In the genomic region with DNA sequence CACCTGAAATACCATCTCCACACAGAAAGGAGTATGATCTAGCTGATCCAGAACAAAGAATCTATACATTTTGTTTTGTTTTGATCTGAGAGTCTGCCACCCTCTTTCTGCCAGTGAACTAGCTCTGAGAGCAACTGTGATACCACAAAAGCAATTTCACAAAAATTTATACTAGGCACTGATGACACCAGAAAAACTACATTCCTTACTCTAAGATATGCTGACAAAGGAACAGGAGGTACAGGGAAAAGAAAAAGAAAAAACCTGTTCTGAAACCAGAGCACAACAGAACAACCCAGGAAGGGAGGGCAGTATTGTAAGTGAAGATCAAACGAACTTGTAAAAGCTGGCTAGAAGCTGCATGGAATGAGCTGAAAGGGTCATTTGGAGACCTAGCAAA, we compare ENCODE assay signal across 24 cellular contexts.
"Had no signal": no experiment of that assay in that cellular context is flagged by ENCODE, and none has a peak within 500 bp of the region (broad histone marks: within the 10 kb centered on the region; RNA-seq: fewer than 3 reads in every experiment).

No MANE protein-coding gene starts in this region.

- H3K4me1 Mint-ChIP-seq: activated naive CD8-positive, alpha-beta T cell treated with anti-CD3 and anti-CD28 coated beads for 36 hours; T-helper 17 cell had no signal

- ATAC-seq: effector memory CD8-positive, alpha-beta T cell; left ventricle myocardium superior; natural killer cell treated with Interleukin-12 subunit alpha and Interleukin-12 subunit beta and Interleukin-15 and Interleukin-18, amount 100 ng/mL, for 72 hours; stimulated activated naive CD8-positive, alpha-beta T cell treated with anti-CD3 and anti-CD28 coated beads, Interleukin-15, Interleukin-2, amounts not matched to agents 100 U/mL and 50 U/mL, for 24 hours; T-helper 17 cell had no signal

- H3K4me3 Mint-ChIP-seq: activated naive CD8-positive, alpha-beta T cell treated with anti-CD3 and anti-CD28 coated beads for 36 hours; activated T-cell treated with anti-CD3 and anti-CD28 coated beads, Interleukin-2, amount 50 U/mL, for 24 hours; effector memory CD8-positive, alpha-beta T cell; natural killer cell treated with Interleukin-12 subunit alpha and Interleukin-12 subunit beta and Interleukin-15 and Interleukin-18, amount 100 ng/mL, for 72 hours; T-helper 17 cell had no signal

- H3K27me3 Mint-ChIP-seq: activated naive CD8-positive, alpha-beta T cell treated with anti-CD3 and anti-CD28 coated beads for 36 hours; effector memory CD8-positive, alpha-beta T cell; T-helper 17 cell had no signal

- DNase-seq: activated CD4-positive, alpha-beta T cell treated with anti-CD3 and anti-CD28 coated beads, Interleukin-2, amount 50 U/mL, for 1 hour; activated naive CD4-positive, alpha-beta T cell treated with Interleukin-2 at 50 U/mL for 16 hours; activated naive CD8-positive, alpha-beta T cell treated with anti-CD3 and anti-CD28 coated beads for 36 hours; activated T-cell treated with anti-CD3 and anti-CD28 coated beads, Interleukin-2, amount 50 U/mL, for 24 hours; amygdala; colonic mucosa; dorsolateral prefrontal cortex; effector memory CD8-positive, alpha-beta T cell; glutamatergic neuron; hypothalamus; left ventricle myocardium superior; mammary epithelial cell; midbrain; retina; spleen; stimulated activated CD4-positive, alpha-beta T cell treated with anti-CD3 and anti-CD28 coated beads, Interleukin-4, amount 100 ng/mL, for 24 hours; stimulated activated naive CD8-positive, alpha-beta T cell treated with anti-CD3 and anti-CD28 coated beads, Interleukin-15, Interleukin-2, amounts not matched to agents 100 U/mL and 50 U/mL, for 24 hours; SW 1271; T-helper 17 cell had no signal

- H3K27me3 ChIP-seq: colonic mucosa, spleen had no signal

- H3K27ac Mint-ChIP-seq: activated naive CD8-positive, alpha-beta T cell treated with anti-CD3 and anti-CD28 coated beads for 36 hours; activated T-cell treated with anti-CD3 and anti-CD28 coated beads, Interleukin-2, amount 50 U/mL, for 24 hours; effector memory CD8-positive, alpha-beta T cell; T-helper 17 cell had no signal

- H3K36me3 Mint-ChIP-seq: activated naive CD8-positive, alpha-beta T cell treated with anti-CD3 and anti-CD28 coated beads for 36 hours; natural killer cell treated with Interleukin-12 subunit alpha and Interleukin-12 subunit beta and Interleukin-15 and Interleukin-18, amount 100 ng/mL, for 72 hours had no signal

- H3K36me3 ChIP-seq: colonic mucosa, spleen had no signal

- FAIRE-seq: bronchial epithelial cell, endothelial cell of umbilical vein, frontal cortex had no signal

- H3K9me3 Mint-ChIP-seq: activated naive CD8-positive, alpha-beta T cell treated with anti-CD3 and anti-CD28 coated beads for 36 hours; activated T-cell treated with anti-CD3 and anti-CD28 coated beads, Interleukin-2, amount 50 U/mL, for 24 hours; effector memory CD8-positive, alpha-beta T cell; natural killer cell treated with Interleukin-12 subunit alpha and Interleukin-12 subunit beta and Interleukin-15 and Interleukin-18, amount 100 ng/mL, for 72 hours had no signal

- H3K4me1 ChIP-seq: colonic mucosa, esophagus muscularis mucosa, spleen had no signal

- H3K4me3 ChIP-seq: colonic mucosa, dorsolateral prefrontal cortex, esophagus muscularis mucosa, spleen had no signal

- H3K27ac ChIP-seq: colonic mucosa, esophagus muscularis mucosa, spleen had no signal

- H3K9me3 ChIP-seq: colonic mucosa, esophagus muscularis mucosa, spleen had no signal
